In genomic region chr7:26201261-26202018, GRCh38 we compare ENCODE assay signal across 8 cellular contexts.
DNase-seq lines count a peak whose midpoint lies in the region; ATAC-seq and TF ChIP-seq lines count a peak whose summit lies in the region.

CBX3 (plus strand) TSS chr7:26201745; CDS start chr7:26202999, 1,254 bp downstream.

- TF ChIP-seq CTCF in AG09309 (IDR thresholded peaks at IDR 0.05; ENCODE audit: control insufficient read depth, insufficient read depth, low read depth, low read length, missing control alignments), result no peak

- no peak for DNase-seq in AG09309 (ENCODE audit: low read depth)
- peak; percentile 97 to 98 for DNase-seq in NCI-H446 (lab: John Stamatoyannopoulos, UW)
- peak; percentile 72 for DNase-seq in activated CD4-positive, CD25-positive, alpha-beta regulatory T cell treated with anti-CD3 and anti-CD28 coated beads, Interleukin-2, amount 50 U/mL, for 16 hours (ENCODE audit: low read depth, low spot score)
- peak; percentile 86 for DNase-seq in central memory CD4-positive, alpha-beta T cell
- DNase-seq in islet precursor cell, result peak; percentile 96
- DNase-seq in stimulated activated CD4-positive, alpha-beta T cell treated with anti-CD3 and anti-CD28 coated beads, Interleukin-12 subunit alpha, Interleukin-12 subunit beta, amount 100 ng/mL, for 48 hours (ENCODE audit: low read depth in 2 of 3, low spot score in 1 of 3), result peak; percentile 85 to 92 (median 86)

- peak within 1 kb of the TSS; percentile 92 for H3K4me3 ChIP-seq in AG09309 (ENCODE audit: control insufficient read depth, low read depth, low read length)

- ATAC-seq in GM19025 (IDR thresholded peaks at IDR 0.05; ENCODE audit: low read depth, unreplicated experiment), result peak; percentile 42
- ATAC-seq in HG03196 (IDR thresholded peaks at IDR 0.05; ENCODE audit: unreplicated experiment), result peak; percentile 43
